Comparison of ENCODE assay signal across 24 cellular contexts in the genomic region with DNA sequence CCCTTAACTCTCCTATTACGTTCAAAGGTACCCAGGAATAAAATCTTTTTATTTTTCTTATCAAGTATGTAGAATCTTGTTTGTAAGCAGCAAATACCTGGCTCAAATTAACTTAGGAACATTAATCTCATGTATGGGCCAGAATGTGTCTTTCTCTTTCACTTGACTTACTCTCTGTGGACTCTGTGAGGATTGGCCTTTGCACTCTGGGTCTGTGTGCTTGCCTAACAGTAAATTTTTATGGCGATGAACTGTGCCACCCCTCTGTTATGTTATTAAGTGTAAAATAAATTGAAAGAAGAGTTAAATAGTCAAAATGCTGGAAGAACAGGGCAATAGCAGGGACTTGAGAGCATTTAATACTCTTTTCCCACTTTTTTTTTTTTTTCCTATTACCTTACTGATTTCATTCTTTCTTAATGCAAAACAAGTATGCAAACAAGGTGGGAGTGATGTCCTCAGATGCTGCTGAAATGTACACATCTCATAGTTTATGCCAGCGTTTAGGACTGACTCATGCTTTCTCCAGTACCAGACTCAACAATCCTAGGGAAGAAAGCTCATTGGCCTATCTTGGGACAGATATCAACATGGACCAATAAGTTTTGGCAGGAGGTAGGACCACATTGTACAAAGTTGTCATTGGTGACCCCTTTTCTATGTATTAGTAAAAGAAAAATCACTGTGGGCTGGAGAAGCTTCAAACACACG. TPM values are rescaled to one million over a fixed set of nuclear protein-coding genes. Genes with fewer than 3 reads are reported as not detected.
"Had no signal": no experiment of that assay in that cellular context is flagged by ENCODE, and none has a peak within 500 bp of the region (broad histone marks: within the 10 kb centered on the region; RNA-seq: fewer than 3 reads in every experiment).

No MANE protein-coding gene starts in this region.

- H3K4me3 ChIP-seq: cardiac muscle cell, K562 had no signal

- H3K36me3 ChIP-seq: brain microvascular endothelial cell, cardiac muscle cell had no signal

- ATAC-seq: activated CD8-positive, alpha-beta memory T cell treated with anti-CD3 and anti-CD28 coated beads, Interleukin-2, amount 10 ng/mL, durations not matched to agents 7 days and 5 days; activated T-cell treated with anti-CD3 and anti-CD28 coated beads, Interleukin-2, amount 50 U/mL, for 4 hours; K562; PC-3 had no signal

- H3K27me3 ChIP-seq: brain microvascular endothelial cell, cardiac muscle cell had no signal

- DNase-seq: activated B cell treated with CpG ODN at 0.5 μM for 24 hours; activated CD4-positive, alpha-beta T cell treated with anti-CD3 and anti-CD28 coated beads for 1 hour; activated CD4-positive, alpha-beta T cell treated with anti-CD3 and anti-CD28 coated beads, Interleukin-2, amount 10 ng/mL, durations not matched to agents 24 days and 14 days; activated CD4-positive, alpha-beta T cell treated with anti-CD3 and anti-CD28 coated beads, Interleukin-2, amount 50 U/mL, for 48 hours; activated CD8-positive, alpha-beta memory T cell treated with anti-CD3 and anti-CD28 coated beads, Interleukin-2, amount 10 ng/mL, durations not matched to agents 7 days and 5 days; activated gamma-delta T cell; activated naive CD4-positive, alpha-beta T cell treated with anti-CD3 and anti-CD28 coated beads for 36 hours; activated T-cell treated with anti-CD3 and anti-CD28 coated beads, Interleukin-2, amount 50 U/mL, for 4 hours; brain microvascular endothelial cell; Karpas-422; MM.1S; NCI-H1105 treated with DMSO at 0.1 percent for 48 hours; NCI-H1436 treated with DMSO at 0.1 percent for 48 hours; NCI-H187; NCI-H2081 treated with DMSO at 0.1 percent for 48 hours; NCI-H2227 treated with DMSO at 0.1 percent for 48 hours; NCI-H446 treated with DMSO at 0.1 percent for 48 hours; NCI-H524 treated with DMSO at 0.1 percent for 48 hours; PC-3; SHP77 treated with DMSO at 0.1 percent for 48 hours; T-helper 2 cell; T1000 had no signal

- H3K27ac ChIP-seq: brain microvascular endothelial cell had no signal

RNA-seq across cellular contexts. Expression of a gene that starts 25.5 kb away (rescaled TPM):
- total RNA-seq: activated B cell treated with CpG ODN at 0.5 μM for 24 hours; activated CD4-positive, alpha-beta T cell treated with anti-CD3 and anti-CD28 coated beads, Interleukin-2, amount 10 ng/mL, durations not matched to agents 24 days and 14 days; activated CD8-positive, alpha-beta memory T cell treated with anti-CD3 and anti-CD28 coated beads, Interleukin-2, amount 10 ng/mL, durations not matched to agents 7 days and 5 days; activated naive CD4-positive, alpha-beta T cell treated with anti-CD3 and anti-CD28 coated beads for 36 hours; activated T-cell treated with anti-CD3 and anti-CD28 coated beads, Interleukin-2, amount 50 U/mL, for 4 hours; K562 had no signal
